In genomic region chr13:43180036-43180660, GRCh38 we compare ENCODE assay signal across 28 cellular contexts.
"Had no signal": no experiment of that assay in that cellular context is flagged by ENCODE, and none has a peak within 500 bp of the region (broad histone marks: within the 10 kb centered on the region; RNA-seq: fewer than 3 reads in every experiment).

No MANE protein-coding gene starts in this region.

- H3K36me3 ChIP-seq: ascending aorta, breast epithelium, cardiac muscle cell, colonic mucosa had no signal

- H3K4me3 ChIP-seq: ascending aorta, breast epithelium, cardiac muscle cell, colonic mucosa had no signal

- H3K27me3 ChIP-seq: ascending aorta, breast epithelium, cardiac muscle cell, colonic mucosa had no signal

- H3K27ac ChIP-seq: ascending aorta, breast epithelium, cardiac muscle cell, colonic mucosa, epithelial cell of prostate had no signal

- H3K9me3 ChIP-seq: ascending aorta, breast epithelium, colonic mucosa had no signal

- H3K4me1 ChIP-seq: ascending aorta, breast epithelium, colonic mucosa had no signal

- FAIRE-seq: endometrium, endothelial cell of umbilical vein, frontal cortex had no signal

- ATAC-seq: activated CD8-positive, alpha-beta memory T cell treated with anti-CD3 and anti-CD28 coated beads, Interleukin-2, amount 10 ng/mL, durations not matched to agents 7 days and 5 days; activated CD8-positive, alpha-beta T cell treated with anti-CD3 and anti-CD28 coated beads, Interleukin-2, amount 10 ng/mL, durations not matched to agents 7 days and 5 days; activated naive CD4-positive, alpha-beta T cell treated with anti-CD3 and anti-CD28 coated beads, Interleukin-2, amount 50 U/mL, for 72 hours had no signal

- DNase-seq: activated CD4-positive, alpha-beta memory T cell treated with anti-CD3 and anti-CD28 coated beads for 36 hours; activated CD4-positive, alpha-beta T cell treated with anti-CD3 and anti-CD28 coated beads for 1 hour; activated CD4-positive, alpha-beta T cell treated with anti-CD3 and anti-CD28 coated beads for 4 hours; activated CD4-positive, alpha-beta T cell treated with anti-CD3 and anti-CD28 coated beads, Interleukin-2, amount 50 U/mL, for 1 hour; activated CD8-positive, alpha-beta memory T cell treated with anti-CD3 and anti-CD28 coated beads, Interleukin-2, amount 10 ng/mL, durations not matched to agents 7 days and 5 days; activated CD8-positive, alpha-beta memory T cell treated with anti-CD3 and anti-CD28 coated beads, Interleukin-2, amount 50 U/mL, for 4 hours; activated CD8-positive, alpha-beta T cell treated with anti-CD3 and anti-CD28 coated beads, Interleukin-2, amount 10 ng/mL, durations not matched to agents 7 days and 5 days; activated gamma-delta T cell; activated naive CD4-positive, alpha-beta T cell; activated naive CD4-positive, alpha-beta T cell treated with anti-CD3 and anti-CD28 coated beads, Interleukin-2, amount 10 ng/mL, durations not matched to agents 7 days and 5 days; activated naive CD8-positive, alpha-beta T cell treated with anti-CD3 and anti-CD28 coated beads, Interleukin-2, amount 10 ng/mL, durations not matched to agents 7 days and 5 days; activated T-cell treated with anti-CD3 and anti-CD28 coated beads, Interleukin-2, amount 50 U/mL, for 1 hour; activated T-cell treated with anti-CD3 and anti-CD28 coated beads, Interleukin-2, amount 50 U/mL, for 48 hours; central memory CD4-positive, alpha-beta T cell; cerebellar nuclear complex; colonic mucosa; effector CD8-positive, alpha-beta T cell; foreskin fibroblast; head of caudate nucleus; T-helper 2 cell had no signal
